In genomic region chr1:29584816-29585600, GRCh38 we compare ENCODE assay signal across 29 cellular contexts.
DNase-seq lines count a peak whose midpoint lies in the region; ATAC-seq, FAIRE-seq and TF ChIP-seq lines count a peak whose summit lies in the region.
"Had no signal": no experiment of that assay in that cellular context is flagged by ENCODE, and none has a peak within 500 bp of the region (broad histone marks: within the 10 kb centered on the region; RNA-seq: fewer than 3 reads in every experiment).

No MANE protein-coding gene starts in this region.

- H3K4me2 ChIP-seq in astrocyte (ENCODE audit: low read length): no peak overlapping the region

- no peak overlapping the region for H3K27ac Mint-ChIP-seq in astrocyte (ENCODE audit: unreplicated experiment)
- H3K27ac Mint-ChIP-seq in natural killer cell: no peak overlapping the region
- H3K27ac Mint-ChIP-seq: activated CD8-positive, alpha-beta T cell treated with anti-CD3 and anti-CD28 coated beads for 36 hours; activated naive CD8-positive, alpha-beta T cell; CD8-positive, alpha-beta memory T cell; mesothelial cell of epicardium; naive thymus-derived CD8-positive, alpha-beta T cell; stimulated activated naive B cell treated with anti-CD40 and anti-IgM and Interleukin-4, amounts not matched to agents 10 μg/mL and 1 μg/mL and 100 μg/mL, for 72 hours had no signal

- intact Hi-C loops in natural killer cell (cut with micrococcal nuclease): no loop called here

- H2AFZ ChIP-seq in astrocyte (ENCODE audit: low read depth, low read length): no peak overlapping the region

- H3K27me3 Mint-ChIP-seq in astrocyte (ENCODE audit: low read depth, unreplicated experiment) (peaks cover 14% of the 10 kb centered on the region), natural killer cell (ENCODE audit: low read depth in 2 of 2) (peaks cover 4 to 16% of the 10 kb centered on the region in 2 donors)

- peaks cover 2% of the 10 kb centered on the region for H3K9me3 Mint-ChIP-seq in astrocyte (ENCODE audit: unreplicated experiment)
- H3K9me3 Mint-ChIP-seq in natural killer cell: no peaks in the 10 kb centered on the region
- H3K9me3 Mint-ChIP-seq: activated CD8-positive, alpha-beta T cell treated with anti-CD3 and anti-CD28 coated beads for 36 hours; mesothelial cell of epicardium had no signal

- H3K36me3 ChIP-seq in astrocyte (ENCODE audit: insufficient read depth, low read length): no peaks in the 10 kb centered on the region
- H3K36me3 ChIP-seq: BE2C, left lung, pancreas, right lobe of liver, upper lobe of right lung had no signal

- peaks cover 13% of the 10 kb centered on the region for H3K4me1 ChIP-seq in astrocyte (ENCODE audit: insufficient read depth, low read length)
- H3K4me1 ChIP-seq: BE2C, left lung, pancreas, right lobe of liver, upper lobe of right lung had no signal

- H3K4me3 ChIP-seq in astrocyte (ENCODE audit: insufficient read depth, low read depth, low read length): no peak overlapping the region
- no peak overlapping the region for H3K4me3 ChIP-seq in fibroblast of villous mesenchyme (ENCODE audit: low read depth, low read length)
- H3K4me3 ChIP-seq: left lung, pancreas, right lobe of liver, upper lobe of right lung had no signal

- no peak for ATAC-seq in natural killer cell
- no peak for ATAC-seq in GM19328 (IDR thresholded peaks at IDR 0.05; ENCODE audit: unreplicated experiment)
- ATAC-seq: activated CD8-positive, alpha-beta T cell treated with anti-CD3 and anti-CD28 coated beads for 36 hours; left lung; naive thymus-derived CD8-positive, alpha-beta T cell; right lobe of liver; stimulated activated naive B cell treated with anti-CD40 and anti-IgM and Interleukin-4, amounts not matched to agents 10 μg/mL and 1 μg/mL and 100 μg/mL, for 72 hours; upper lobe of right lung had no signal

- H3K9me3 ChIP-seq in astrocyte (ENCODE audit: insufficient read depth, low read depth, low read length): no peaks in the 10 kb centered on the region
- H3K9me3 ChIP-seq: BE2C, left lung, pancreas, right lobe of liver, upper lobe of right lung had no signal

- H3K27me3 ChIP-seq in astrocyte (ENCODE audit: insufficient read depth, low read length): no peaks in the 10 kb centered on the region
- H3K27me3 ChIP-seq: BE2C, pancreas, right lobe of liver had no signal

- FAIRE-seq in astrocyte (lab: Jason Lieb, UNC): no peak
- FAIRE-seq: pancreas had no signal

- no peak overlapping the region for H3K4me3 Mint-ChIP-seq in astrocyte (ENCODE audit: unreplicated experiment)
- H3K4me3 Mint-ChIP-seq in natural killer cell: no peak overlapping the region
- H3K4me3 Mint-ChIP-seq: activated CD8-positive, alpha-beta T cell treated with anti-CD3 and anti-CD28 coated beads for 36 hours; activated naive CD8-positive, alpha-beta T cell; CD8-positive, alpha-beta memory T cell; mesothelial cell of epicardium; naive thymus-derived CD8-positive, alpha-beta T cell; stimulated activated naive B cell treated with anti-CD40 and anti-IgM and Interleukin-4, amounts not matched to agents 10 μg/mL and 1 μg/mL and 100 μg/mL, for 72 hours had no signal

- H3K9ac ChIP-seq in astrocyte (ENCODE audit: low read length): no peak overlapping the region

- peaks cover 6% of the 10 kb centered on the region for H3K4me1 Mint-ChIP-seq in astrocyte (ENCODE audit: low read depth, unreplicated experiment)
- H3K4me1 Mint-ChIP-seq in natural killer cell: no peaks in the 10 kb centered on the region
- H3K4me1 Mint-ChIP-seq: CD8-positive, alpha-beta memory T cell; mesothelial cell of epicardium; naive thymus-derived CD8-positive, alpha-beta T cell; stimulated activated naive B cell treated with anti-CD40 and anti-IgM and Interleukin-4, amounts not matched to agents 10 μg/mL and 1 μg/mL and 100 μg/mL, for 72 hours had no signal

- no peaks in the 10 kb centered on the region for H3K79me2 ChIP-seq in astrocyte (ENCODE audit: insufficient read depth, low read length)

- peak; percentile 28 for DNase-seq in AG20443 (ENCODE audit: low spot score)
- DNase-seq in astrocyte (ENCODE audit: low read depth): peak; percentile 76
- peak; percentile 4 for DNase-seq in fibroblast of villous mesenchyme (ENCODE audit: low read depth)
- DNase-seq in myocyte (ENCODE audit: low read depth): peak; percentile 22
- no peak for DNase-seq in SKM-1 (lab: John Stamatoyannopoulos, UW; ENCODE audit: unreplicated experiment)
- no peak for DNase-seq in natural killer cell
- no peak for DNase-seq in DMS 273 treated with DMSO at 0.1 percent for 48 hours (lab: John Stamatoyannopoulos, UW)
- DNase-seq: activated CD8-positive, alpha-beta T cell treated with anti-CD3 and anti-CD28 coated beads for 36 hours; activated effector memory CD4-positive, alpha-beta T cell treated with Interleukin-2 at 50 U/mL for 16 hours; activated T-cell treated with anti-CD3 and anti-CD28 coated beads for 4 hours; anterior cingulate cortex; BE2C; CD8-positive, alpha-beta memory T cell; glutamatergic neuron; H7; left lung; naive thymus-derived CD8-positive, alpha-beta T cell; NCI-H1092 treated with DMSO at 0.1 percent for 48 hours; NCI-H2081; NCI-H345; NCI-H748 treated with DMSO at 0.1 percent for 48 hours; pancreas; right lobe of liver; stimulated activated naive B cell treated with anti-CD40 and anti-IgM and Interleukin-4, amounts not matched to agents 10 μg/mL and 1 μg/mL and 100 μg/mL, for 72 hours; T-helper 1 cell; upper lobe of right lung had no signal

- no peak overlapping the region for H3K27ac ChIP-seq in astrocyte (ENCODE audit: low read depth, low read length)
- H3K27ac ChIP-seq: left lung, pancreas, right lobe of liver, upper lobe of right lung had no signal

- no peaks in the 10 kb centered on the region for H4K20me1 ChIP-seq in astrocyte (ENCODE audit: insufficient read depth, low read length)

- TF ChIP-seq CTCF in astrocyte (IDR thresholded peaks at IDR 0.05; ENCODE audit: insufficient read depth, low read depth, low read length) (no peak), fibroblast of villous mesenchyme (IDR thresholded peaks at IDR 0.05; ENCODE audit: insufficient read depth, low read depth, low read length) (no peak), natural killer cell (IDR thresholded peaks at IDR 0.05) (no peak)

- H3K36me3 Mint-ChIP-seq in astrocyte (ENCODE audit: low read depth, unreplicated experiment) (no peaks in the 10 kb centered on the region), natural killer cell (no peaks in the 10 kb centered on the region)
- H3K36me3 Mint-ChIP-seq: activated naive CD8-positive, alpha-beta T cell; CD8-positive, alpha-beta memory T cell; mesothelial cell of epicardium; naive thymus-derived CD8-positive, alpha-beta T cell; stimulated activated naive B cell treated with anti-CD40 and anti-IgM and Interleukin-4, amounts not matched to agents 10 μg/mL and 1 μg/mL and 100 μg/mL, for 72 hours had no signal

Comparison
In these comparisons a context has a peak if more than half of its experiments do, and no peak if none do; other contexts are left out.
1. DNase-seq: peak in AG20443 (single experiment), astrocyte (single experiment), fibroblast of villous mesenchyme (single experiment) and myocyte (single experiment); none in SKM-1 (single experiment), natural killer cell (single experiment) and DMS 273 treated with DMSO at 0.1 percent for 48 hours (single experiment).